ENCODE assay signal across 1 cellular context in the genomic region with DNA sequence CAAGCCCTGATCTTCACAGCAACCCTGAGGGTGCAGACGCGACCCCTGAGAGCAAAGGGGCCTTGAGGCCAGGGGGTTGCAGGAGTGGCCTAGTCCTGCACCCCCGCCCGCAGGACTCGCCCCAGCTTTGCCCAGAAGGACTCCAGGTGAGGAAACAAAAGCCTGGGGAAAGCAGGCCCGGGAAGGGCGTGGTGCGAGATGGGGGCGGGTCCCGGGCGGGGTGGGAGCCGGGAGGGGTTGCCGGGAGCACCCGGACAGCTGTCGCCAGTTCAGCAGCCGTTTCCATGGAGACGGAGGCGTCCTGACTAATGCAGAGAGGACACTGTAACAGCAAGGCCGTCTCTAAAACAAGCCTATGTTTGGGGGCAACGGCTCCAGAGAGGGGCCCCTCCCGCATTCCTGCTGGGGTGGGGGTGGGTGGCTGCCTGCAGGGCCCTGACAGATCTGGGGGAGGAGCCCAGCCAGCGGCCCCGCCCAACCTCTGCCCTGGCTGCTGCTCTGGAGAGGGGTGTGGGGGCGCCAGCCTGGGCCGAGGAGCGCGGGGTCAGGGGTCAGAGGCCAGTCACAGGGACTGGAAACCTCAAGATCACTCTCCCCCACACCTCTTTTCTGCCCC.
A peak's percentile ranks its signal among the peaks of the same experiment; 100 is the strongest.
TF ChIP-seq lines count a peak whose summit lies in the region.

No MANE protein-coding gene starts in this region.

TF ChIP-seq in HepG2, 621 proteins besides CTCF, POLR2A, EP300 and RAD21 (continued from another document and continues in another):
- TF ChIP-seq KLF16 (CRISPR knock-in tag; IDR thresholded peaks at IDR 0.05) (0 out of 4 replicates have a peak, but pooled peaks of 1 of the 2 experiments have one; percentile 39), NR2C2 (CRISPR knock-in tag; IDR thresholded peaks at IDR 0.05; ENCODE audit: borderline replicate concordance) (peak; percentile 79), PAXIP1 (CRISPR knock-in tag; conservative IDR thresholded peaks at IDR 0.05) (no peak; the same call in 1 of the 2 replicates), NR2F6 (IDR thresholded peaks at IDR 0.05) (peak; percentile 69), NR2F6 (CRISPR knock-in tag; IDR thresholded peaks at IDR 0.05) (peak; percentile 70), CBX2 (IDR thresholded peaks at IDR 0.05; ENCODE audit: low read depth, low read length) (no peak), CBX2 (CRISPR knock-in tag; IDR thresholded peaks at IDR 0.05; ENCODE audit: low read depth) (no peak), ARID4A (CRISPR knock-in tag; IDR thresholded peaks at IDR 0.05; ENCODE audit: borderline replicate concordance) (peak; percentile 59; the same call in 1 of the 2 replicates), NR2F1 (CRISPR knock-in tag; IDR thresholded peaks at IDR 0.05) (peak; percentile 14 to 59; a peak in 1 of 4 replicates), ZNF775 (CRISPR knock-in tag; IDR thresholded peaks at IDR 0.05; ENCODE audit: borderline replicate concordance) (no peak), SP1 (IDR thresholded peaks at IDR 0.05) (no peak), SP1 (CRISPR knock-in tag; IDR thresholded peaks at IDR 0.05) (peak; percentile 56; the same call in 1 of the 2 replicates), CBX1 (IDR thresholded peaks at IDR 0.05; ENCODE audit: low read depth) (no peak), ZSCAN30 (CRISPR knock-in tag; IDR thresholded peaks at IDR 0.05) (no peak), ZNF615 (CRISPR knock-in tag; IDR thresholded peaks at IDR 0.05; ENCODE audit: borderline replicate concordance) (no peak), ELK4 (CRISPR knock-in tag; IDR thresholded peaks at IDR 0.05; ENCODE audit: borderline replicate concordance) (no peak), NFIB (CRISPR knock-in tag; IDR thresholded peaks at IDR 0.05; ENCODE audit: borderline replicate concordance) (no peak), RFX3 (CRISPR knock-in tag; IDR thresholded peaks at IDR 0.05) (peak; percentile 76), TEAD3 (CRISPR knock-in tag; optimal IDR thresholded peaks at IDR 0.05; ENCODE audit: borderline replicate concordance) (peak; percentile 49), AHR (CRISPR knock-in tag; IDR thresholded peaks at IDR 0.05) (0 out of 2 replicates have a peak, but pooled peaks have one; percentile 17), ZBTB33 (CRISPR knock-in tag; IDR thresholded peaks at IDR 0.05) (no peak), SAP130 (CRISPR knock-in tag; IDR thresholded peaks at IDR 0.05; ENCODE audit: low read depth) (peak; percentile 89), FOSL2 (CRISPR knock-in tag; IDR thresholded peaks at IDR 0.05) (peak; percentile 29; the same call in 1 of the 2 replicates), MAZ (IDR thresholded peaks at IDR 0.05; ENCODE audit: borderline replicate concordance, low read depth, low read length) (peak; percentile 98), MAZ (CRISPR knock-in tag; IDR thresholded peaks at IDR 0.05; ENCODE audit: low read depth) (no peak), ZFY (CRISPR knock-in tag; IDR thresholded peaks at IDR 0.05) (peak; percentile 45), RFX1 (IDR thresholded peaks at IDR 0.05) (peak; percentile 80), CHCHD3 (CRISPR knock-in tag; IDR thresholded peaks at IDR 0.05) (0 out of 2 replicates have a peak, but pooled peaks have one; percentile 54), ERF (CRISPR knock-in tag; IDR thresholded peaks at IDR 0.05) (0 out of 2 replicates have a peak, but pooled peaks have one; percentile 26)
- TF ChIP-seq, protein P1, sequence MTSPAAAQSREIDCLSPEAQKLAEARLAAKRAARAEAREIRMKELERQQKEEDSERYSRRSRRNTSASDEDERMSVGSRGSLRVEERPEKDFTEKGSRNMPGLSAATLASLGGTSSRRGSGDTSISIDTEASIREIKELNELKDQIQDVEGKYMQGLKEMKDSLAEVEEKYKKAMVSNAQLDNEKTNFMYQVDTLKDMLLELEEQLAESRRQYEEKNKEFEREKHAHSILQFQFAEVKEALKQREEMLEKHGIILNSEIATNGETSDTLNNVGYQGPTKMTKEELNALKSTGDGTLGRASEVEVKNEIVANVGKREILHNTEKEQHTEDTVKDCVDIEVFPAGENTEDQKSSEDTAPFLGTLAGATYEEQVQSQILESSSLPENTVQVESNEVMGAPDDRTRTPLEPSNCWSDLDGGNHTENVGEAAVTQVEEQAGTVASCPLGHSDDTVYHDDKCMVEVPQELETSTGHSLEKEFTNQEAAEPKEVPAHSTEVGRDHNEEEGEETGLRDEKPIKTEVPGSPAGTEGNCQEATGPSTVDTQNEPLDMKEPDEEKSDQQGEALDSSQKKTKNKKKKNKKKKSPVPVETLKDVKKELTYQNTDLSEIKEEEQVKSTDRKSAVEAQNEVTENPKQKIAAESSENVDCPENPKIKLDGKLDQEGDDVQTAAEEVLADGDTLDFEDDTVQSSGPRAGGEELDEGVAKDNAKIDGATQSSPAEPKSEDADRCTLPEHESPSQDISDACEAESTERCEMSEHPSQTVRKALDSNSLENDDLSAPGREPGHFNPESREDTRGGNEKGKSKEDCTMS (CRISPR knock-in tag; conservative IDR thresholded peaks at IDR 0.05), result no peak
- TF ChIP-seq, protein P2, sequence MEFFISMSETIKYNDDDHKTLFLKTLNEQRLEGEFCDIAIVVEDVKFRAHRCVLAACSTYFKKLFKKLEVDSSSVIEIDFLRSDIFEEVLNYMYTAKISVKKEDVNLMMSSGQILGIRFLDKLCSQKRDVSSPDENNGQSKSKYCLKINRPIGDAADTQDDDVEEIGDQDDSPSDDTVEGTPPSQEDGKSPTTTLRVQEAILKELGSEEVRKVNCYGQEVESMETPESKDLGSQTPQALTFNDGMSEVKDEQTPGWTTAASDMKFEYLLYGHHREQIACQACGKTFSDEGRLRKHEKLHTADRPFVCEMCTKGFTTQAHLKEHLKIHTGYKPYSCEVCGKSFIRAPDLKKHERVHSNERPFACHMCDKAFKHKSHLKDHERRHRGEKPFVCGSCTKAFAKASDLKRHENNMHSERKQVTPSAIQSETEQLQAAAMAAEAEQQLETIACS (CRISPR knock-in tag; IDR thresholded peaks at IDR 0.05), result no peak
- TF ChIP-seq, protein P3, sequence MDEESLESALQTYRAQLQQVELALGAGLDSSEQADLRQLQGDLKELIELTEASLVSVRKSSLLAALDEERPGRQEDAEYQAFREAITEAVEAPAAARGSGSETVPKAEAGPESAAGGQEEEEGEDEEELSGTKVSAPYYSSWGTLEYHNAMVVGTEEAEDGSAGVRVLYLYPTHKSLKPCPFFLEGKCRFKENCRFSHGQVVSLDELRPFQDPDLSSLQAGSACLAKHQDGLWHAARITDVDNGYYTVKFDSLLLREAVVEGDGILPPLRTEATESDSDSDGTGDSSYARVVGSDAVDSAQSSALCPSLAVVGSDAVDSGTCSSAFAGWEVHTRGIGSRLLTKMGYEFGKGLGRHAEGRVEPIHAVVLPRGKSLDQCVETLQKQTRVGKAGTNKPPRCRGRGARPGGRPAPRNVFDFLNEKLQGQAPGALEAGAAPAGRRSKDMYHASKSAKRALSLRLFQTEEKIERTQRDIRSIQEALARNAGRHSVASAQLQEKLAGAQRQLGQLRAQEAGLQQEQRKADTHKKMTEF (CRISPR knock-in tag; IDR thresholded peaks at IDR 0.05), result 0 out of 2 replicates have a peak, but pooled peaks have one; percentile 33
- TF ChIP-seq, protein P4, sequence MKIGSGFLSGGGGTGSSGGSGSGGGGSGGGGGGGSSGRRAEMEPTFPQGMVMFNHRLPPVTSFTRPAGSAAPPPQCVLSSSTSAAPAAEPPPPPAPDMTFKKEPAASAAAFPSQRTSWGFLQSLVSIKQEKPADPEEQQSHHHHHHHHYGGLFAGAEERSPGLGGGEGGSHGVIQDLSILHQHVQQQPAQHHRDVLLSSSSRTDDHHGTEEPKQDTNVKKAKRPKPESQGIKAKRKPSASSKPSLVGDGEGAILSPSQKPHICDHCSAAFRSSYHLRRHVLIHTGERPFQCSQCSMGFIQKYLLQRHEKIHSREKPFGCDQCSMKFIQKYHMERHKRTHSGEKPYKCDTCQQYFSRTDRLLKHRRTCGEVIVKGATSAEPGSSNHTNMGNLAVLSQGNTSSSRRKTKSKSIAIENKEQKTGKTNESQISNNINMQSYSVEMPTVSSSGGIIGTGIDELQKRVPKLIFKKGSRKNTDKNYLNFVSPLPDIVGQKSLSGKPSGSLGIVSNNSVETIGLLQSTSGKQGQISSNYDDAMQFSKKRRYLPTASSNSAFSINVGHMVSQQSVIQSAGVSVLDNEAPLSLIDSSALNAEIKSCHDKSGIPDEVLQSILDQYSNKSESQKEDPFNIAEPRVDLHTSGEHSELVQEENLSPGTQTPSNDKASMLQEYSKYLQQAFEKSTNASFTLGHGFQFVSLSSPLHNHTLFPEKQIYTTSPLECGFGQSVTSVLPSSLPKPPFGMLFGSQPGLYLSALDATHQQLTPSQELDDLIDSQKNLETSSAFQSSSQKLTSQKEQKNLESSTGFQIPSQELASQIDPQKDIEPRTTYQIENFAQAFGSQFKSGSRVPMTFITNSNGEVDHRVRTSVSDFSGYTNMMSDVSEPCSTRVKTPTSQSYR (CRISPR knock-in tag; IDR thresholded peaks at IDR 0.05; ENCODE audit: borderline replicate concordance), result peak; percentile 53; the same call in 1 of the 2 replicates
- TF ChIP-seq, protein P5, sequence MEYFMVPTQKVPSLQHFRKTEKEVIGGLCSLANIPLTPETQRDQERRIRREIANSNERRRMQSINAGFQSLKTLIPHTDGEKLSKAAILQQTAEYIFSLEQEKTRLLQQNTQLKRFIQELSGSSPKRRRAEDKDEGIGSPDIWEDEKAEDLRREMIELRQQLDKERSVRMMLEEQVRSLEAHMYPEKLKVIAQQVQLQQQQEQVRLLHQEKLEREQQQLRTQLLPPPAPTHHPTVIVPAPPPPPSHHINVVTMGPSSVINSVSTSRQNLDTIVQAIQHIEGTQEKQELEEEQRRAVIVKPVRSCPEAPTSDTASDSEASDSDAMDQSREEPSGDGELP (IDR thresholded peaks at IDR 0.05; ENCODE audit: borderline replicate concordance, low read depth), result peak; percentile 87
